Comparison of ENCODE assay signal across 1 cellular context in genomic region chr12:120534203-120534702, GRCh38.
A peak's percentile ranks its signal among the peaks of the same experiment; 100 is the strongest.
TF ChIP-seq lines count a peak whose summit lies in the region.

RNF10 (plus strand) TSS chr12:120534356; CDS start chr12:120534812, 456 bp downstream.

TF ChIP-seq in A549, 52 proteins besides CTCF, POLR2A, EP300 and RAD21 (continued from another document):
- no peak for TF ChIP-seq ELK1 (IDR thresholded peaks at IDR 0.05; ENCODE audit: low read depth, low read length)
- TF ChIP-seq BHLHE40 (IDR thresholded peaks at IDR 0.05; ENCODE audit: low read depth, low read length), result no peak
- TF ChIP-seq CHD2 (IDR thresholded peaks at IDR 0.05; ENCODE audit: low read length, partially characterized antibody), result no peak
- no peak for TF ChIP-seq HDAC2 (IDR thresholded peaks at IDR 0.05)
- TF ChIP-seq MAX (IDR thresholded peaks at IDR 0.05), result peak; percentile 11; the same call in 1 of the 2 replicates
- no peak for TF ChIP-seq RFX5 (IDR thresholded peaks at IDR 0.05)
- TF ChIP-seq EHMT2 (IDR thresholded peaks at IDR 0.05; ENCODE audit: low read depth), result no peak
- no peak for TF ChIP-seq USF2 (IDR thresholded peaks at IDR 0.05)
- no peak for TF ChIP-seq CBX2 (IDR thresholded peaks at IDR 0.05; ENCODE audit: borderline replicate concordance, low read depth)
- no peak for TF ChIP-seq FOSB (CRISPR knock-in tag; IDR thresholded peaks at IDR 0.05)
- TF ChIP-seq RARB (CRISPR knock-in tag; IDR thresholded peaks at IDR 0.05), result no peak
- no peak for TF ChIP-seq KDM1A (IDR thresholded peaks at IDR 0.05; ENCODE audit: low read depth)
- no peak for TF ChIP-seq PBX3 (IDR thresholded peaks at IDR 0.05)
- TF ChIP-seq ZSCAN20 (CRISPR knock-in tag; IDR thresholded peaks at IDR 0.05), result no peak
- no peak for TF ChIP-seq ZNF302 (CRISPR knock-in tag; IDR thresholded peaks at IDR 0.05)
- no peak for TF ChIP-seq ATOH8 (CRISPR knock-in tag; IDR thresholded peaks at IDR 0.05; ENCODE audit: low read depth)
